ENCODE assay signal across 28 cellular contexts in genomic region chr4:41478518-41478917, GRCh38. TPM values are rescaled to one million over a fixed set of nuclear protein-coding genes. Genes with fewer than 3 reads are reported as not detected.
"Had no signal": no experiment of that assay in that cellular context is flagged by ENCODE, and none has a peak within 500 bp of the region (broad histone marks: within the 10 kb centered on the region; RNA-seq: fewer than 3 reads in every experiment).

No MANE protein-coding gene starts in this region.

- H3K27me3 ChIP-seq: left lung, pancreas, stomach, testis, thyroid gland, upper lobe of right lung had no signal

- ATAC-seq: left colon; left lung; mucosa of descending colon; naive thymus-derived CD4-positive, alpha-beta T cell; natural killer cell treated with Interleukin-12 subunit alpha and Interleukin-12 subunit beta and Interleukin-15 and Interleukin-18, amount 100 ng/mL, for 72 hours; pancreas; right cardiac atrium; sciatic nerve; stimulated activated naive B cell treated with anti-CD40 and anti-IgM and Interleukin-4, amounts not matched to agents 10 μg/mL and 1 μg/mL and 100 μg/mL, for 72 hours; stimulated activated naive CD8-positive, alpha-beta T cell treated with anti-CD3 and anti-CD28 coated beads, Interleukin-15, Interleukin-2, amounts not matched to agents 100 U/mL and 50 U/mL, for 24 hours; upper lobe of right lung had no signal

- H3K27ac ChIP-seq: left lung, pancreas, prostate gland, skin epidermis, stomach, testis, thyroid gland, upper lobe of right lung had no signal

- H3K4me1 ChIP-seq: pancreas, stomach, testis had no signal

- DNase-seq: hippocampal formation; kidney glomerular epithelial cell; left colon; left lung; midbrain; mucosa of descending colon; naive thymus-derived CD4-positive, alpha-beta T cell; nucleus accumbens; pancreas; posterior cingulate gyrus; retina; right cardiac atrium; stimulated activated CD4-positive, alpha-beta T cell treated with anti-CD3 and anti-CD28 coated beads, Interleukin-12 subunit alpha, Interleukin-12 subunit beta, amount 100 ng/mL, for 4 hours; stimulated activated CD4-positive, alpha-beta T cell treated with anti-CD3 and anti-CD28 coated beads, Interleukin-15, amount 100 ng/mL, for 24 hours; stimulated activated CD4-positive, alpha-beta T cell treated with anti-CD3 and anti-CD28 coated beads, Interleukin-2, amount 100 ng/mL, for 24 hours; stimulated activated CD4-positive, alpha-beta T cell treated with anti-CD3 and anti-CD28 coated beads, Interleukin-4, amount 100 ng/mL, for 1 hour; stimulated activated naive B cell treated with anti-CD40 and anti-IgM and Interleukin-4, amounts not matched to agents 10 μg/mL and 1 μg/mL and 100 μg/mL, for 72 hours; stimulated activated naive CD8-positive, alpha-beta T cell treated with anti-CD3 and anti-CD28 coated beads, Interleukin-15, Interleukin-2, amounts not matched to agents 100 U/mL and 50 U/mL, for 24 hours; stomach; testis; thyroid gland; trophoblast cell; upper lobe of right lung had no signal

- H3K9me3 ChIP-seq: left lung, mucosa of descending colon, pancreas, prostate gland, stomach, testis, thyroid gland, upper lobe of right lung had no signal

- H3K36me3 ChIP-seq: left lung, pancreas, prostate gland, stomach, thyroid gland, upper lobe of right lung had no signal

- H3K4me3 ChIP-seq: left lung, lung, mucosa of descending colon, pancreas, prostate gland, skin epidermis, stomach, testis, thyroid gland, upper lobe of right lung had no signal

RNA-seq across cellular contexts. Expression of gene LIMCH1, which starts 59.4 kb away (rescaled TPM):
- total RNA-seq: natural killer cell treated with Interleukin-12 subunit alpha and Interleukin-12 subunit beta and Interleukin-15 and Interleukin-18, amount 100 ng/mL, for 72 hours had no signal
